ENCODE assay signal across 9 cellular contexts in genomic region chr16:68490829-68491575, GRCh38. TPM values are rescaled to one million over a fixed set of nuclear protein-coding genes. Genes with fewer than 3 reads are reported as not detected.
DNase-seq lines count a peak whose midpoint lies in the region; ATAC-seq lines count a peak whose summit lies in the region.
"Had no signal": no experiment of that assay in that cellular context is flagged by ENCODE, and none has a peak within 500 bp of the region (broad histone marks: within the 10 kb centered on the region; RNA-seq: fewer than 3 reads in every experiment).

No MANE protein-coding gene starts in this region.

- no peak for ATAC-seq in GM21576 (IDR thresholded peaks at IDR 0.05; ENCODE audit: unreplicated experiment)
- no peak for ATAC-seq in HG02852 (IDR thresholded peaks at IDR 0.05; ENCODE audit: unreplicated experiment)

- peak; percentile 51 for DNase-seq in GM03348 (ENCODE audit: low spot score)
- DNase-seq in LoVo (ENCODE audit: low spot score), result peak; percentile 75
- DNase-seq in cerebellum (ENCODE audit: low spot score), result peak; percentile 90
- DNase-seq in non-pigmented ciliary epithelial cell (ENCODE audit: low read depth), result peak; percentile 5
- DNase-seq in OCI-M2 (lab: John Stamatoyannopoulos, UW; ENCODE audit: unreplicated experiment), result no peak
- no peak for DNase-seq in T1000 (lab: John Stamatoyannopoulos, UW)
- DNase-seq: activated naive CD4-positive, alpha-beta T cell treated with anti-CD3 and anti-CD28 coated beads, Interleukin-2, amount 50 U/mL, for 16 hours had no signal

RNA-seq across cellular contexts. Expression of gene SMPD3, which starts 42.7 kb away (rescaled TPM):
- total RNA-seq in cerebellum, result 40.6 TPM

RNA-seq across cellular contexts. Expression of gene ZFP90, which starts 48.1 kb away (rescaled TPM):
- total RNA-seq in cerebellum, result 87.6 TPM

Comparison
In these comparisons a context has a peak if more than half of its experiments do, and no peak if none do; other contexts are left out.
1. DNase-seq: peak in GM03348 (single experiment), LoVo (single experiment), cerebellum (single experiment) and non-pigmented ciliary epithelial cell (single experiment); none in OCI-M2 (single experiment) and T1000 (single experiment).